Comparison of ENCODE assay signal across 9 cellular contexts in the genomic region with DNA sequence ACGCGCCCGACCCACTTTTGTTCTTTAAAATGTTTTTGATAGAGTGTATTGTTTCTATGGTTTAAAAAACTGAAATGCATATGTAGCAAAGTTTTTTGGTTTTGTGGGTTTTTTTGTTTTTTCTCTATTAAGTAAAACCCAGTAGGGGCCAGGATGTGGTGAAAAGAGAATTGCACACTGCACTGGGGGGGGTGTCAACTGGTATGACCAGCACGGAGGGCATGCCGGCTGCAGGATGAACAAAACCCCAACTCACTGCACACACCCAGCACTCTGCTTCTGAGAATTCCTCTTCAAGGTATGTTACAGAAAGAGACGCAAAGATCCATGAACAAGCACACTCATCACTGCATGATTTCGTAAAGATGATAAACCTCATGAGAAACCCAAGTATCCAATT.
DNase-seq lines count a peak whose midpoint lies in the region; ATAC-seq, FAIRE-seq and TF ChIP-seq lines count a peak whose summit lies in the region.
"Had no signal": no experiment of that assay in that cellular context is flagged by ENCODE, and none has a peak within 500 bp of the region (broad histone marks: within the 10 kb centered on the region; RNA-seq: fewer than 3 reads in every experiment).

No MANE protein-coding gene starts in this region.

- H3K36me3 Mint-ChIP-seq in activated naive CD8-positive, alpha-beta T cell, result peaks cover 8% of the 10 kb centered on the region

- H3K4me1 Mint-ChIP-seq in activated naive CD8-positive, alpha-beta T cell (ENCODE audit: low read depth), result peaks cover 73% of the 10 kb centered on the region

- H3K4me3 Mint-ChIP-seq in activated naive CD8-positive, alpha-beta T cell, result peak overlapping the region; percentile 70

- peak overlapping the region; percentile 97 for H3K27ac Mint-ChIP-seq in activated naive CD8-positive, alpha-beta T cell

- no peak for ATAC-seq in HG03378 (IDR thresholded peaks at IDR 0.05; ENCODE audit: unreplicated experiment)

- no peak for FAIRE-seq in HTR-8/SVneo (lab: Jason Lieb, UNC)
- FAIRE-seq: K562 had no signal

- no peaks in the 10 kb centered on the region for H3K9me3 Mint-ChIP-seq in activated naive CD8-positive, alpha-beta T cell (ENCODE audit: low read depth)

- no peak for TF ChIP-seq CTCF in GM12864 (IDR thresholded peaks at IDR 0.05; ENCODE audit: low read depth, low read length, missing control alignments)

- no peaks in the 10 kb centered on the region for H3K27me3 Mint-ChIP-seq in activated naive CD8-positive, alpha-beta T cell

- no peak overlapping the region; the same call in 1 of the 2 replicates for H3K4me3 ChIP-seq in GM12864 (ENCODE audit: low read depth, low read length)
- H3K4me3 ChIP-seq: K562 had no signal

- DNase-seq in GM12864 (ENCODE audit: low read depth), result peak; percentile 61
- DNase-seq in T-helper 1 cell, result peak in 4 of 5 donors; percentile 41 to 97 (median 56)
- peak; percentile 78 for DNase-seq in stimulated activated CD4-positive, alpha-beta T cell treated with anti-CD3 and anti-CD28 coated beads, Interleukin-1b, Interleukin-23, amount 100 ng/mL, for 48 hours
- no peak for DNase-seq in nucleus accumbens (lab: John Stamatoyannopoulos, UW)
- no peak for DNase-seq in kidney glomerular epithelial cell (lab: John Stamatoyannopoulos, UW)
- no peak for DNase-seq in HTR-8/SVneo (ENCODE audit: insufficient read length, low spot score)

Comparison
In these comparisons a context has a peak if more than half of its experiments do, and no peak if none do; other contexts are left out.
1. DNase-seq: peak in GM12864 (single experiment), T-helper 1 cell (4 of 5) and stimulated activated CD4-positive, alpha-beta T cell treated with anti-CD3 and anti-CD28 coated beads, Interleukin-1b, Interleukin-23, amount 100 ng/mL, for 48 hours (single experiment); none in nucleus accumbens (0 of 56), kidney glomerular epithelial cell (single experiment) and HTR-8/SVneo (single experiment).